In genomic region chr10:63977329-63977923, GRCh38 we compare ENCODE assay signal across 8 cellular contexts.
A peak's percentile ranks its signal among the peaks of the same experiment; 100 is the strongest.
DNase-seq lines count a peak whose midpoint lies in the region; ATAC-seq, FAIRE-seq and TF ChIP-seq lines count a peak whose summit lies in the region.

No MANE protein-coding gene starts in this region.

- H3K27ac ChIP-seq in HL-60 (replicated peaks), result no peak overlapping the region

- TF ChIP-seq CTCF in HL-60 (IDR thresholded peaks at IDR 0.05; ENCODE audit: insufficient read depth, low read length), result peak; percentile 76

- no peaks in the 10 kb centered on the region for H3K27me3 ChIP-seq in HL-60 (ENCODE audit: insufficient read depth, poor library complexity, severe bottlenecking)

- peak; percentile 3 for DNase-seq in NCI-H2227 (lab: John Stamatoyannopoulos, UW; ENCODE audit: unreplicated experiment)
- DNase-seq in NCI-H2227 treated with DMSO at 0.1 percent for 48 hours (lab: John Stamatoyannopoulos, UW), result no peak
- peak; percentile 23 to 45 for DNase-seq in HL-60 (ENCODE audit: low read depth in 1 of 2, low spot score in 1 of 2)
- DNase-seq in SKM-1 treated with dmso at 0.1 percent for 144 hours (lab: John Stamatoyannopoulos, UW; ENCODE audit: unreplicated experiment), result peak; percentile 59
- peak; percentile 29 to 38 for DNase-seq in frontal cortex (ENCODE audit: low spot score in 2 of 2)
- peak; percentile 34 for DNase-seq in renal cortical epithelial cell (ENCODE audit: low read depth)
- DNase-seq in dedifferentiated amniotic fluid mesenchymal stem cell (ENCODE audit: extremely low spot score), result no peak

- FAIRE-seq in frontal cortex (lab: Jason Lieb, UNC), result no peak

- peak; percentile 64 for ATAC-seq in GM19463 (IDR thresholded peaks at IDR 0.05; ENCODE audit: unreplicated experiment)

- H3K4me3 ChIP-seq in HL-60 (replicated peaks; ENCODE audit: insufficient read depth, low read length), result no peak overlapping the region

Comparison
In these comparisons a context has a peak if more than half of its experiments do, and no peak if none do; other contexts are left out.
1. DNase-seq: peak in NCI-H2227 (single experiment), HL-60 (2 of 2), SKM-1 treated with dmso at 0.1 percent for 144 hours (single experiment), frontal cortex (2 of 2) and renal cortical epithelial cell (single experiment); none in NCI-H2227 treated with DMSO at 0.1 percent for 48 hours (single experiment) and dedifferentiated amniotic fluid mesenchymal stem cell (single experiment).